In genomic region chr5:168055982-168056381, GRCh38 we compare ENCODE assay signal across 27 cellular contexts.
"Had no signal": no experiment of that assay in that cellular context is flagged by ENCODE, and none has a peak within 500 bp of the region (broad histone marks: within the 10 kb centered on the region; RNA-seq: fewer than 3 reads in every experiment).

No MANE protein-coding gene starts in this region.

- H3K9me3 ChIP-seq: esophagus muscularis mucosa, gastroesophageal sphincter, left lung, lower lobe of right lung, ovary, psoas muscle, sigmoid colon, thoracic aorta, transverse colon, upper lobe of right lung, uterus had no signal

- H3K9me3 Mint-ChIP-seq: stimulated activated effector memory CD8-positive, alpha-beta T cell treated with anti-CD3 and anti-CD28 coated beads, Interleukin-12 subunit alpha, Interleukin-12 subunit beta, amount 100 ng/mL, for 72 hours had no signal

- H3K4me3 ChIP-seq: coronary artery, esophagus muscularis mucosa, gastroesophageal sphincter, left lung, lower lobe of right lung, ovary, psoas muscle, sigmoid colon, thoracic aorta, transverse colon, upper lobe of right lung, uterus had no signal

- DNase-seq: dermis blood vessel endothelial cell; effector memory CD4-positive, alpha-beta T cell; hypothalamus; immature natural killer cell; islet precursor cell; kidney glomerular epithelial cell; left lung; lower lobe of right lung; naive thymus-derived CD8-positive, alpha-beta T cell; occipital lobe; posterior cingulate gyrus; psoas muscle; sigmoid colon; stimulated activated CD4-positive, alpha-beta T cell treated with anti-CD3 and anti-CD28 coated beads, Interleukin-2, amount 100 ng/mL, for 24 hours; stimulated activated CD4-positive, alpha-beta T cell treated with anti-CD3 and anti-CD28 coated beads, Interleukin-4, amount 100 ng/mL, for 24 hours; stimulated activated naive CD4-positive, alpha-beta T cell treated with Interleukin-2 at 50 U/mL for 16 hours; substantia nigra; transverse colon; upper lobe of right lung; uterus had no signal

- H3K27me3 Mint-ChIP-seq: naive thymus-derived CD8-positive, alpha-beta T cell had no signal

- H3K4me3 Mint-ChIP-seq: immature natural killer cell; naive thymus-derived CD8-positive, alpha-beta T cell; stimulated activated effector memory CD8-positive, alpha-beta T cell treated with anti-CD3 and anti-CD28 coated beads, Interleukin-12 subunit alpha, Interleukin-12 subunit beta, amount 100 ng/mL, for 72 hours had no signal

- H3K27ac Mint-ChIP-seq: immature natural killer cell; naive thymus-derived CD8-positive, alpha-beta T cell; stimulated activated effector memory CD8-positive, alpha-beta T cell treated with anti-CD3 and anti-CD28 coated beads, Interleukin-12 subunit alpha, Interleukin-12 subunit beta, amount 100 ng/mL, for 72 hours had no signal

- H3K4me1 ChIP-seq: esophagus muscularis mucosa, foreskin keratinocyte, gastroesophageal sphincter, left lung, lower lobe of right lung, psoas muscle, sigmoid colon, transverse colon, upper lobe of right lung, uterus had no signal

- ATAC-seq: gastroesophageal sphincter; left lung; lower lobe of right lung; naive thymus-derived CD8-positive, alpha-beta T cell; psoas muscle; stimulated activated effector memory CD8-positive, alpha-beta T cell treated with anti-CD3 and anti-CD28 coated beads, Interleukin-12 subunit alpha, Interleukin-12 subunit beta, amount 100 ng/mL, for 72 hours; upper lobe of right lung had no signal

- H3K27me3 ChIP-seq: esophagus muscularis mucosa, foreskin keratinocyte, gastroesophageal sphincter, left lung, ovary, sigmoid colon, transverse colon, upper lobe of right lung, uterus had no signal

- H3K36me3 Mint-ChIP-seq: immature natural killer cell; stimulated activated effector memory CD8-positive, alpha-beta T cell treated with anti-CD3 and anti-CD28 coated beads, Interleukin-12 subunit alpha, Interleukin-12 subunit beta, amount 100 ng/mL, for 72 hours had no signal

- H3K27ac ChIP-seq: coronary artery, esophagus muscularis mucosa, foreskin keratinocyte, gastroesophageal sphincter, left lung, lower lobe of right lung, ovary, psoas muscle, sigmoid colon, thoracic aorta, transverse colon, upper lobe of right lung, uterus had no signal

- H3K36me3 ChIP-seq: esophagus muscularis mucosa, gastroesophageal sphincter, left lung, lower lobe of right lung, ovary, sigmoid colon, thoracic aorta, transverse colon, upper lobe of right lung, uterus had no signal

- H3K4me1 Mint-ChIP-seq: immature natural killer cell; naive thymus-derived CD8-positive, alpha-beta T cell; stimulated activated effector memory CD8-positive, alpha-beta T cell treated with anti-CD3 and anti-CD28 coated beads, Interleukin-12 subunit alpha, Interleukin-12 subunit beta, amount 100 ng/mL, for 72 hours had no signal
